25 cellular contexts compared by ENCODE assay signal in the genomic region with DNA sequence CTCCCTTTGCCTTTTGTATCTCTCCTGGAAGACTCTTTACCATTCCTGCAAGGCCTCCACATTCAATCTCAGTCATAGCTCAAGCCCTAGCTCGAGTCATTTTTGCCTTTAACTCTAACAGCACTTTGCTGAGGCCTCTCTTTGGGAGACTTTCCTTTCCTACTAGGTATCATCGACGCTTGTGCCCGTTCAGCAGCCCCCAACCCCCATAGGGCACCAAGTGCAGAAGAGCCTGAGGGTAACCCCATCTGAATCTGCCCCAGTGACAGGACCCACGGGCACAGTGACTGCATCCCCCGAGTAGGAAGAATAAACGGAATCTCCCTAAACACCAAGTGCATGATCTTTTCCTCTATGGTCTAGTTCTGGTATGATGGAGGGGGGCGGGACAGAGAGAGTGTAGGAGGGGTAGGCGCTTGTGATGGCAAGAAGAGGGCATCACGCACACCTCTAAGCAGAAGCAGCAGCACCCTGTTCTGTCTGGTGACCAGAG.
A peak's percentile ranks its signal among the peaks of the same experiment; 100 is the strongest.
DNase-seq lines count a peak whose midpoint lies in the region; ATAC-seq and TF ChIP-seq lines count a peak whose summit lies in the region.
"Had no signal": no experiment of that assay in that cellular context is flagged by ENCODE, and none has a peak within 500 bp of the region (broad histone marks: within the 10 kb centered on the region; RNA-seq: fewer than 3 reads in every experiment).

No MANE protein-coding gene starts in this region.

- no peak overlapping the region for H3K4me3 ChIP-seq in mucosa of rectum (ENCODE audit: low read length in 2 of 2)
- H3K4me3 ChIP-seq: GM23338, left ventricle myocardium inferior, psoas muscle, testis had no signal

- peaks cover 7 to 17% of the 10 kb centered on the region in 2 donors for H3K4me1 ChIP-seq in mucosa of rectum (ENCODE audit: control insufficient read depth in 2 of 2, insufficient read depth in 2 of 2, low read length in 2 of 2)
- H3K4me1 ChIP-seq: left ventricle myocardium inferior, testis had no signal

- H3K27me3 ChIP-seq in mucosa of rectum (ENCODE audit: control insufficient read depth in 2 of 2, insufficient read depth in 2 of 2, low read length in 2 of 2), result no peaks in the 10 kb centered on the region
- H3K27me3 ChIP-seq: testis had no signal

- no peak overlapping the region for H3K9ac ChIP-seq in mucosa of rectum (ENCODE audit: low read depth in 1 of 2, low read length in 2 of 2)

- no peak overlapping the region for H3K4me3 Mint-ChIP-seq in activated CD4-positive, alpha-beta T cell treated with anti-CD3 and anti-CD28 coated beads, Interleukin-2, amount 10 ng/mL, durations not matched to agents 24 days and 14 days
- peak overlapping the region; percentile 36 for H3K4me3 Mint-ChIP-seq in natural killer cell treated with Interleukin-12 subunit alpha and Interleukin-12 subunit beta and Interleukin-15 and Interleukin-18, amount 100 ng/mL, for 72 hours
- H3K4me3 Mint-ChIP-seq in natural killer cell (no peak overlapping the region), type B pancreatic cell (no peak overlapping the region)
- H3K4me3 Mint-ChIP-seq: CD8-positive, alpha-beta memory T cell; dendritic cell treated with granulocyte-macrophage colony-stimulating factor and Interleukin-4, amounts not matched to agents 40 ng/mL and 50 ng/mL, for 4 days; GM23338 had no signal

- no peaks in the 10 kb centered on the region for H3K9me3 ChIP-seq in mucosa of rectum (ENCODE audit: control insufficient read depth in 2 of 2, low read length in 2 of 2)
- H3K9me3 ChIP-seq: left ventricle myocardium inferior, psoas muscle, testis had no signal

- DNase-seq in activated CD4-positive, alpha-beta T cell treated with anti-CD3 and anti-CD28 coated beads, Interleukin-2, amount 10 ng/mL, durations not matched to agents 24 days and 14 days, result no peak
- no peak for DNase-seq in activated CD4-positive, alpha-beta T cell treated with anti-CD3 and anti-CD28 coated beads for 48 hours
- DNase-seq in natural killer cell treated with Interleukin-12 subunit alpha and Interleukin-12 subunit beta and Interleukin-15 and Interleukin-18, amount 100 ng/mL, for 72 hours (ENCODE audit: low spot score), result no peak
- DNase-seq in natural killer cell (no peak), type B pancreatic cell (ENCODE audit: extremely low spot score, unreplicated experiment) (no peak), inferior parietal cortex (ENCODE audit: extremely low spot score) (no peak)
- DNase-seq: activated CD8-positive, alpha-beta memory T cell treated with anti-CD3 and anti-CD28 coated beads for 24 hours; CD8-positive, alpha-beta memory T cell; EL; left ventricle myocardium inferior; mesendoderm; NCI-H1417 treated with DMSO at 0.1 percent for 48 hours; NCI-H2029 treated with DMSO at 0.1 percent for 48 hours; NCI-H526; NK-92 treated with Interleukin-12 subunit alpha and Interleukin-12 subunit beta, amount 100 ng/mL, for 24 hours; nucleus accumbens; PC-3; psoas muscle; stimulated activated naive CD4-positive, alpha-beta T cell; testis had no signal

- H3K4me1 Mint-ChIP-seq in activated CD4-positive, alpha-beta T cell treated with anti-CD3 and anti-CD28 coated beads, Interleukin-2, amount 10 ng/mL, durations not matched to agents 24 days and 14 days, result peaks cover 24% of the 10 kb centered on the region
- H3K4me1 Mint-ChIP-seq in natural killer cell treated with Interleukin-12 subunit alpha and Interleukin-12 subunit beta and Interleukin-15 and Interleukin-18, amount 100 ng/mL, for 72 hours (ENCODE audit: low read depth in 2 of 2), result peaks cover 27 to 30% of the 10 kb centered on the region in 2 donors
- H3K4me1 Mint-ChIP-seq in natural killer cell (peaks cover 4 to 5% of the 10 kb centered on the region in 2 donors), type B pancreatic cell (ENCODE audit: unreplicated experiment) (peaks cover 10% of the 10 kb centered on the region)

- intact Hi-C loops in activated CD4-positive, alpha-beta T cell treated with anti-CD3 and anti-CD28 coated beads, Interleukin-2, amount 10 ng/mL, durations not matched to agents 24 days and 14 days (cut with micrococcal nuclease), result loop anchor here (5.0 kb wide), 1 partner anchor 34 kb away; no protein-coding TSS in a partner anchor
- intact Hi-C loops in natural killer cell (cut with micrococcal nuclease), result no loop called here

- peak overlapping the region; percentile 53 to 68 for H3K27ac ChIP-seq in mucosa of rectum (ENCODE audit: low read depth in 2 of 2, low read length in 2 of 2)
- H3K27ac ChIP-seq: left ventricle myocardium inferior, psoas muscle, testis had no signal

- no peak for ATAC-seq in natural killer cell treated with Interleukin-12 subunit alpha and Interleukin-12 subunit beta and Interleukin-15 and Interleukin-18, amount 100 ng/mL, for 72 hours
- ATAC-seq in natural killer cell, result no peak
- no peak for ATAC-seq in HG03025 (IDR thresholded peaks at IDR 0.05; ENCODE audit: low FRiP score, unreplicated experiment)
- ATAC-seq: esophagus mucosa, GM23338, PC-3 had no signal

- H3K9me3 Mint-ChIP-seq in activated CD4-positive, alpha-beta T cell treated with anti-CD3 and anti-CD28 coated beads, Interleukin-2, amount 10 ng/mL, durations not matched to agents 24 days and 14 days, result no peaks in the 10 kb centered on the region
- H3K9me3 Mint-ChIP-seq in natural killer cell treated with Interleukin-12 subunit alpha and Interleukin-12 subunit beta and Interleukin-15 and Interleukin-18, amount 100 ng/mL, for 72 hours, result no peaks in the 10 kb centered on the region
- H3K9me3 Mint-ChIP-seq in natural killer cell (no peaks in the 10 kb centered on the region), type B pancreatic cell (no peaks in the 10 kb centered on the region)
- H3K9me3 Mint-ChIP-seq: CD8-positive, alpha-beta memory T cell; dendritic cell treated with granulocyte-macrophage colony-stimulating factor and Interleukin-4, amounts not matched to agents 40 ng/mL and 50 ng/mL, for 4 days; GM23338 had no signal

- peaks cover 40% of the 10 kb centered on the region for H3K36me3 Mint-ChIP-seq in activated CD4-positive, alpha-beta T cell treated with anti-CD3 and anti-CD28 coated beads, Interleukin-2, amount 10 ng/mL, durations not matched to agents 24 days and 14 days (ENCODE audit: low read depth)
- H3K36me3 Mint-ChIP-seq in natural killer cell treated with Interleukin-12 subunit alpha and Interleukin-12 subunit beta and Interleukin-15 and Interleukin-18, amount 100 ng/mL, for 72 hours, result peaks cover 13% of the 10 kb centered on the region
- no peaks in the 10 kb centered on the region for H3K36me3 Mint-ChIP-seq in natural killer cell
- peaks cover 45% of the 10 kb centered on the region for H3K36me3 Mint-ChIP-seq in type B pancreatic cell

- TF ChIP-seq CTCF in natural killer cell (IDR thresholded peaks at IDR 0.05) (no peak), type B pancreatic cell (conservative IDR thresholded peaks at IDR 0.05) (no peak)

- peaks cover 1 to 11% of the 10 kb centered on the region in 2 donors for H3K36me3 ChIP-seq in mucosa of rectum (ENCODE audit: control insufficient read depth in 2 of 2, insufficient read depth in 2 of 2, low read length in 2 of 2)

- no peaks in the 10 kb centered on the region for H3K27me3 Mint-ChIP-seq in activated CD4-positive, alpha-beta T cell treated with anti-CD3 and anti-CD28 coated beads, Interleukin-2, amount 10 ng/mL, durations not matched to agents 24 days and 14 days
- H3K27me3 Mint-ChIP-seq in natural killer cell treated with Interleukin-12 subunit alpha and Interleukin-12 subunit beta and Interleukin-15 and Interleukin-18, amount 100 ng/mL, for 72 hours, result no peaks in the 10 kb centered on the region
- no peaks in the 10 kb centered on the region for H3K27me3 Mint-ChIP-seq in natural killer cell (ENCODE audit: low read depth in 2 of 2)
- H3K27me3 Mint-ChIP-seq in type B pancreatic cell, result no peaks in the 10 kb centered on the region
- H3K27me3 Mint-ChIP-seq: CD8-positive, alpha-beta memory T cell; dendritic cell treated with granulocyte-macrophage colony-stimulating factor and Interleukin-4, amounts not matched to agents 40 ng/mL and 50 ng/mL, for 4 days had no signal

- H3K27ac Mint-ChIP-seq in activated CD4-positive, alpha-beta T cell treated with anti-CD3 and anti-CD28 coated beads, Interleukin-2, amount 10 ng/mL, durations not matched to agents 24 days and 14 days, result peak overlapping the region; percentile 50
- H3K27ac Mint-ChIP-seq in natural killer cell treated with Interleukin-12 subunit alpha and Interleukin-12 subunit beta and Interleukin-15 and Interleukin-18, amount 100 ng/mL, for 72 hours, result peak overlapping the region; percentile 6 to 34
- H3K27ac Mint-ChIP-seq in natural killer cell, result no peak overlapping the region
- peak overlapping the region; percentile 45 for H3K27ac Mint-ChIP-seq in type B pancreatic cell
- H3K27ac Mint-ChIP-seq: dendritic cell treated with granulocyte-macrophage colony-stimulating factor and Interleukin-4, amounts not matched to agents 40 ng/mL and 50 ng/mL, for 4 days; GM23338 had no signal

Comparison
In these comparisons a context has a peak if more than half of its experiments do, and no peak if none do; other contexts are left out.
1. H3K27ac Mint-ChIP-seq: peak in activated CD4-positive, alpha-beta T cell treated with anti-CD3 and anti-CD28 coated beads, Interleukin-2, amount 10 ng/mL, durations not matched to agents 24 days and 14 days (single experiment), natural killer cell treated with Interleukin-12 subunit alpha and Interleukin-12 subunit beta and Interleukin-15 and Interleukin-18, amount 100 ng/mL, for 72 hours (2 of 2) and type B pancreatic cell (single experiment); none in natural killer cell (0 of 2).